ENCODE assay signal across 8 cellular contexts in the genomic region with DNA sequence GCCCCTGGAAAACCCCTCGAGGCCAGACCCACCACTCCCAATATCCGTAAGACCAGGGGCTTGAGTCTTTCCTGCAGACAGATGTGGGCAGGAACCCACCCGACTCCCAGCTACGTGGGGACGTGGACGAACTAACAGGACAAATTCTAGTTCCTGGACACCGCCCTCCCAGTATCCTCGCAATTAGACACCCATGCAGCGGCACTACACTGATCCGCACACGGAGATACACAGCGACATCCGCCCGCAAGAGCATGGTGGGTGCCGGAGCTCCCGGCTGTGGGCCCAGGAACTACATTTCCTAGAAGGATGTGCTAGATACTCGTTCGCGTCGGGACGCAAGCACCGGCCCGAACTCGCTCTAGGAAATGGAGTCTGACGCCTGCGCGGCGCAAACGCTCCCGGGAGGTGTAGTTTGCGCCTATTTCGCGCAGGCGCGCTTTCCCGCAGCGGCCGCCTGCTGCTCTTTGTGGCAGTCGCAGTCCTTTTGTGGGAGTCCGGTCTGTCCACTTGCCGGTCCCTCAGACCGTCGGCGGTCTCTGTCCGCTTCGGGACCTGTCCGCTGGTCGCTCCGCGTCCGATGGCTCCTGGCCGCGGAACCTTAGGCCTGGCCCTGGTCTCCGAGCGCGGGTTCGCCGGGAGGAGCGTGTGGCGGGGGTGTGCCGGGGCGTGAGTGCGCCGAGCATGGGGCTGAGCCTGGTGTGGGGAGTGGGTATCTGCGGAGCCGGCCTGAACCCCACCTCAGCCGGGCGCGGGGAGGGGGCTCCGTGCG. TPM values are rescaled to one million over a fixed set of nuclear protein-coding genes. Genes with fewer than 3 reads are reported as not detected.
DNase-seq lines count a peak whose midpoint lies in the region; ATAC-seq, FAIRE-seq and TF ChIP-seq lines count a peak whose summit lies in the region.

TSS of gene ZNF74 (plus strand) at position 447 of the 772 bp plus-strand sequence. CDS start 478 bp downstream, outside the sequence.

- DNase-seq in GDM1 (lab: John Stamatoyannopoulos, UW) (peak; percentile 78), NCI-H187 (lab: John Stamatoyannopoulos, UW) (peak; percentile 44 to 76), T1000 (lab: John Stamatoyannopoulos, UW) (peak; percentile 34), astrocyte of the cerebellum (ENCODE audit: low read depth) (peak; percentile 58), hepatic stellate cell (ENCODE audit: low spot score) (peak; percentile 85), pulmonary artery endothelial cell (ENCODE audit: low read depth, low spot score) (peak; percentile 59), urothelium cell line (ENCODE audit: low spot score) (peak; percentile 96)

- FAIRE-seq in urothelium cell line (lab: Jason Lieb, UNC) = peak; percentile 94

- peak within 1 kb of the TSS; percentile 83 for H3K4me3 ChIP-seq in astrocyte of the cerebellum (ENCODE audit: low read depth, low read length)

- in situ Hi-C loops in astrocyte of the cerebellum (cut with HindIII; ENCODE audit: low sequenced_read_pairs) = no loop called here

- ATAC-seq in HG02610 (IDR thresholded peaks at IDR 0.05; ENCODE audit: unreplicated experiment) = peak; percentile 64

- TF ChIP-seq CTCF in astrocyte of the cerebellum (IDR thresholded peaks at IDR 0.05; ENCODE audit: low read depth, low read length, missing control alignments) = no peak

RNA-seq across cellular contexts. Expression of gene ZNF74, which starts in this region (rescaled TPM):
- 12.7 and 13.1 TPM in 2 replicates for total RNA-seq in pulmonary artery endothelial cell

Comparison
In these comparisons a context has a peak if more than half of its experiments do, and no peak if none do; other contexts are left out.
1. Peak in every context shown above with its lines: DNase-seq, ATAC-seq and H3K4me3 ChIP-seq.
2. DNase-seq: peak in every context shown above with its lines; median percentile 96 in urothelium cell line; 85 in hepatic stellate cell; 78 in GDM1; 60 in NCI-H187; 59 in pulmonary artery endothelial cell; 58 in astrocyte of the cerebellum; 34 in T1000.